In the genomic region with DNA sequence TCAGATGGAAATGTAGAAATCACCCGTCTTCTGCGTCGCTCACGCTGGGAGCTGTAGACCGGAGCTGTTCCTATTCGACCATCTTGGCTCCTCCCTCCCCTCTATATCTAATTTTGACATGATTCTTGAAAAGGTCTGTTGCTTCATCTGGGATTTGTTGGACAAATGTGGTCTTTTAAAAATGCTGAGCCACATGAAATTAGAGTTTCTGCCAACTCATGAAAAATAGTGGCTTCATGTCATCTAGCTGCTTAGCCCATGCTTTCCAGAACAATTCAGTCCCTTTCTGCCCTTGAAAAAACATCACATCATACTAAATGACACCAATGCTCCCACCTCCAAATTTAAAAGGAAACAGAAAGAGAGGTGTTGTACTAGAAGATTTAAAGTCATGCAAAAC, we compare ENCODE assay signal across 1 cellular context.
TF ChIP-seq lines count a peak whose summit lies in the region.

No MANE protein-coding gene starts in this region.

TF ChIP-seq in K562, 482 proteins besides CTCF, POLR2A, EP300 and RAD21 (continued from another document):
- TF ChIP-seq MAFG (tag; conservative IDR thresholded peaks at IDR 0.05) (peak; percentile 57), ZNF316 (IDR thresholded peaks at IDR 0.05) (peak; percentile 86), LCOR (CRISPR knock-in tag; IDR thresholded peaks at IDR 0.05) (no peak), BRD4 (IDR thresholded peaks at IDR 0.05) (no peak), NCOA1 (IDR thresholded peaks at IDR 0.05; ENCODE audit: low read depth) (no peak), MAFF (IDR thresholded peaks at IDR 0.05; ENCODE audit: low read length) (peak; percentile 36), ZNF384 (IDR thresholded peaks at IDR 0.05; ENCODE audit: low read depth, low read length) (no peak), RNF2 (IDR thresholded peaks at IDR 0.05) (no peak), C11orf30 (IDR thresholded peaks at IDR 0.05; ENCODE audit: low read depth) (peak; percentile 60; the same call in 1 of the 2 replicates)
